Comparison of ENCODE assay signal across 16 cellular contexts in genomic region chr5:177981296-177982071, GRCh38. TPM values are rescaled to one million over a fixed set of nuclear protein-coding genes. Genes with fewer than 3 reads are reported as not detected.
DNase-seq lines count a peak whose midpoint lies in the region; ATAC-seq, FAIRE-seq and TF ChIP-seq lines count a peak whose summit lies in the region.
"Had no signal": no experiment of that assay in that cellular context is flagged by ENCODE, and none has a peak within 500 bp of the region (broad histone marks: within the 10 kb centered on the region; RNA-seq: fewer than 3 reads in every experiment).

No MANE protein-coding gene starts in this region.

- H2BK12ac ChIP-seq in neuronal stem cell (ENCODE audit: low read length), result no peak overlapping the region

- H2BK120ac ChIP-seq in neuronal stem cell (ENCODE audit: low read depth, low read length), result no peak overlapping the region

- no peaks in the 10 kb centered on the region for H3K79me2 ChIP-seq in DOHH2 (ENCODE audit: control insufficient read depth, low read length)

- no peak overlapping the region for H3K4me3 Mint-ChIP-seq in brain

- no peak overlapping the region for H2BK15ac ChIP-seq in neuronal stem cell (ENCODE audit: low read length)

- H3K4me2 ChIP-seq in DOHH2 (ENCODE audit: low read length) (peak overlapping the region; percentile 57), neuronal stem cell (ENCODE audit: insufficient read depth, low read length, poor library complexity, severe bottlenecking) (no peak overlapping the region)

- no peaks in the 10 kb centered on the region for H3F3A ChIP-seq in DOHH2 (ENCODE audit: control insufficient read depth, insufficient read depth)

- H3K4me3 ChIP-seq in DOHH2 (ENCODE audit: low read length) (peak overlapping the region; percentile 25), HEK293 (ENCODE audit: low read depth, low read length) (no peak overlapping the region), neuronal stem cell (ENCODE audit: low read length in 2 of 2) (no peak overlapping the region)
- H3K4me3 ChIP-seq: GM23248 had no signal

- POLR2A ChIA-PET in HEK293 (lab: Yijun Ruan, JAX), result no interaction called here

- H2AK5ac ChIP-seq in neuronal stem cell (ENCODE audit: low read depth, low read length), result peak overlapping the region; percentile 90

- no peaks in the 10 kb centered on the region for H3K36me3 Mint-ChIP-seq in brain
- H3K36me3 Mint-ChIP-seq: CD14-positive monocyte had no signal

- peaks cover 6% of the 10 kb centered on the region for H3K27me3 Mint-ChIP-seq in brain

- no peak overlapping the region for H2AFZ ChIP-seq in neuronal stem cell (ENCODE audit: low read length)
- H2AFZ ChIP-seq: GM23248 had no signal

- peaks cover 4% of the 10 kb centered on the region for H3K79me1 ChIP-seq in neuronal stem cell (ENCODE audit: low read depth, low read length)

- peak overlapping the region; percentile 66 for H3K4ac ChIP-seq in neuronal stem cell (ENCODE audit: low read length)

- FAIRE-seq in urothelium cell line (lab: Jason Lieb, UNC), result no peak
- FAIRE-seq: G401.6, RCC 7860 had no signal

- peak overlapping the region; percentile 89 for H3K18ac ChIP-seq in neuronal stem cell (ENCODE audit: low read length)

- no peaks in the 10 kb centered on the region for H4K20me1 ChIP-seq in DOHH2 (ENCODE audit: control insufficient read depth, insufficient read depth, low read depth, low read length)

- H3K9ac ChIP-seq in neuronal stem cell (ENCODE audit: low read depth, low read length, poor library complexity), result no peak overlapping the region
- H3K9ac ChIP-seq: GM23248 had no signal

- H3K27me3 ChIP-seq in DOHH2 (ENCODE audit: control insufficient read depth, low read length) (peaks cover 3% of the 10 kb centered on the region; the same call in 1 of the 2 replicates), neuronal stem cell (ENCODE audit: control insufficient read depth in 3 of 3, insufficient read depth in 3 of 3, low read depth in 1 of 3, low read length in 3 of 3) (peaks cover 0 to 6% (median 0%) of the 10 kb centered on the region in 3 experiments)

- no peak overlapping the region for H4K91ac ChIP-seq in neuronal stem cell (ENCODE audit: low read depth, low read length, poor library complexity)

- H3K27ac ChIP-seq in DOHH2 (ENCODE audit: low read depth, low read length), result no peak overlapping the region
- H3K27ac ChIP-seq in HEK293 (ENCODE audit: extremely low read depth, low read depth, low read length), result no peak overlapping the region
- H3K27ac ChIP-seq in neuronal stem cell (replicated peaks; ENCODE audit: low read length), result no peak overlapping the region
- H3K27ac ChIP-seq: GM23248 had no signal

- H3K9me3 Mint-ChIP-seq in brain, result peaks cover 0 to 9% (median 0%) of the 10 kb centered on the region in 5 experiments

- H3K36me3 ChIP-seq in DOHH2 (ENCODE audit: control insufficient read depth, low read length), result no peaks in the 10 kb centered on the region
- no peaks in the 10 kb centered on the region for H3K36me3 ChIP-seq in HEK293 (ENCODE audit: control insufficient read depth in 2 of 2, insufficient read depth in 1 of 2, low read length in 2 of 2)
- H3K36me3 ChIP-seq in neuronal stem cell (replicated peaks in 1 of 2; ENCODE audit: control insufficient read depth in 2 of 2, insufficient read depth in 2 of 2, low read length in 2 of 2), result no peaks in the 10 kb centered on the region

- no CpG with 5 or more reads among the region's 26 CpGs for WGBS in neuronal stem cell (ENCODE audit: extremely low coverage in 2 of 2, insufficient read length in 2 of 2, insufficient replicate concordance in 1 of 2), 2 donors

- DNase-seq in neuronal stem cell (ENCODE audit: low spot score) (no peak), urothelium cell line (ENCODE audit: low spot score) (no peak), NAMALWA (ENCODE audit: low spot score) (no peak)
- DNase-seq: KG1, NCI-H1436 treated with DMSO at 0.1 percent for 48 hours, NCI-H2029, SW 1271 had no signal

- no peak overlapping the region for H4K8ac ChIP-seq in neuronal stem cell (ENCODE audit: low read depth, low read length)

- CTCF ChIA-PET in HEK293 (lab: Yijun Ruan, JAX), result interaction anchor here (0.6 kb wide), 1 partner anchor 94 kb away, joined by 3 read pairs; no protein-coding TSS in a partner anchor

- H2BK5ac ChIP-seq in neuronal stem cell (ENCODE audit: low read length), result peak overlapping the region; percentile 2

- no peaks in the 10 kb centered on the region for H3K9me2 ChIP-seq in DOHH2 (replicated peaks; ENCODE audit: control insufficient read depth, low read length)

- H3K27ac Mint-ChIP-seq in brain, result peak overlapping the region; percentile 66 to 98 (median 80)
- H3K27ac Mint-ChIP-seq: CD14-positive monocyte had no signal

- H3K4me1 ChIP-seq in DOHH2 (ENCODE audit: control insufficient read depth, low read length) (peaks cover 19% of the 10 kb centered on the region), HEK293 (ENCODE audit: control insufficient read depth, insufficient read depth, low read length) (no peaks in the 10 kb centered on the region), neuronal stem cell (ENCODE audit: control insufficient read depth in 2 of 2, insufficient read depth in 1 of 2, low read depth in 1 of 2, low read length in 2 of 2) (peaks cover 0 to 11% of the 10 kb centered on the region in 2 donors)

- peaks cover 26% of the 10 kb centered on the region for H3K4me1 Mint-ChIP-seq in brain
- H3K4me1 Mint-ChIP-seq: CD14-positive monocyte had no signal

- no peak overlapping the region for H3K23ac ChIP-seq in neuronal stem cell (ENCODE audit: low read depth, low read length, poor library complexity)

- no peak for ATAC-seq in GM19395 (IDR thresholded peaks at IDR 0.05; ENCODE audit: unreplicated experiment)
- ATAC-seq: Right ventricle myocardium inferior had no signal

- H3K9me3 ChIP-seq in DOHH2 (ENCODE audit: control insufficient read depth, insufficient read depth, low read length) (no peaks in the 10 kb centered on the region), HEK293 (ENCODE audit: control insufficient read depth, insufficient read depth, low read depth, low read length) (no peaks in the 10 kb centered on the region), neuronal stem cell (replicated peaks in 1 of 2; ENCODE audit: control insufficient read depth in 2 of 2, insufficient read depth in 1 of 2, low read depth in 1 of 2, low read length in 2 of 2) (peaks cover 0 to 3% of the 10 kb centered on the region in 2 donors)

- peak overlapping the region; percentile 21 for H3K14ac ChIP-seq in neuronal stem cell (ENCODE audit: low read length)

- TF ChIP-seq CTCF in DOHH2 (IDR thresholded peaks at IDR 0.05; ENCODE audit: low read depth, low read length, poor library complexity, severe bottlenecking) (no peak), HEK293 (tag by site-specific recombination; IDR thresholded peaks at IDR 0.05) (no peak), brain (conservative IDR thresholded peaks at IDR 0.05) (no peak)

TF ChIP-seq in HEK293, 187 proteins besides CTCF, POLR2A, EP300 and RAD21:
- peak; percentile 94 for TF ChIP-seq ZBTB17 (tag by site-specific recombination; IDR thresholded peaks at IDR 0.05)
- TF ChIP-seq SP3 (tag by site-specific recombination; IDR thresholded peaks at IDR 0.05), result no peak

RNA-seq across cellular contexts. Expression of gene PROP1, which starts 14.6 kb away (rescaled TPM):
- not detected for polyA plus RNA-seq in brain (ENCODE audit: insufficient read depth, low read depth, low replicate concordance)
- not detected for polyA plus RNA-seq in neuronal stem cell (2013, experiment 1 of 2)
- not detected for polyA plus RNA-seq in neuronal stem cell (2013, experiment 2 of 2)
- polyA plus RNA-seq: CD14-positive monocyte, GM23248 had no signal
